ENCODE assay signal across 1 cellular context in genomic region chr3:48432411-48433371, GRCh38.
TF ChIP-seq lines count a peak whose summit lies in the region.

No MANE protein-coding gene starts in this region.

TF ChIP-seq in HepG2, 621 proteins besides CTCF, POLR2A, EP300 and RAD21 (continues in another document):
- TF ChIP-seq MNT (IDR thresholded peaks at IDR 0.05), result no peak
- no peak for TF ChIP-seq TOE1 (CRISPR knock-in tag; IDR thresholded peaks at IDR 0.05)
- no peak for TF ChIP-seq ZNF616 (CRISPR knock-in tag; IDR thresholded peaks at IDR 0.05; ENCODE audit: low read depth)
- TF ChIP-seq ZNF879 (CRISPR knock-in tag; IDR thresholded peaks at IDR 0.05), result no peak
- no peak for TF ChIP-seq MED1 (CRISPR knock-in tag; IDR thresholded peaks at IDR 0.05)
- peak; percentile 63 for TF ChIP-seq ZNF687 (CRISPR knock-in tag; IDR thresholded peaks at IDR 0.05)
- TF ChIP-seq HOXA3 (CRISPR knock-in tag; IDR thresholded peaks at IDR 0.05), result no peak; the same call in 1 of the 2 replicates
- TF ChIP-seq CHD2 (IDR thresholded peaks at IDR 0.05; ENCODE audit: low read depth, low read length), result no peak
- TF ChIP-seq ARID2 (CRISPR knock-in tag; IDR thresholded peaks at IDR 0.05; ENCODE audit: borderline replicate concordance), result no peak
- TF ChIP-seq ATF7 (IDR thresholded peaks at IDR 0.05), result no peak
- TF ChIP-seq ATF7 (CRISPR knock-in tag; IDR thresholded peaks at IDR 0.05), result no peak
- TF ChIP-seq HHEX (CRISPR knock-in tag; IDR thresholded peaks at IDR 0.05), result no peak
- TF ChIP-seq ETV5 (CRISPR knock-in tag; IDR thresholded peaks at IDR 0.05; ENCODE audit: borderline replicate concordance), result 0 out of 2 replicates have a peak, but pooled peaks have one; percentile 16
- TF ChIP-seq SMYD3 (CRISPR knock-in tag; IDR thresholded peaks at IDR 0.05), result no peak
- TF ChIP-seq ZNF574 (CRISPR knock-in tag; IDR thresholded peaks at IDR 0.05), result peak; percentile 29; the same call in 1 of the 2 replicates
- TF ChIP-seq ZFX (CRISPR knock-in tag; IDR thresholded peaks at IDR 0.05; ENCODE audit: low read depth), result 0 out of 2 replicates have a peak, but pooled peaks have one; percentile 4
- no peak for TF ChIP-seq KDM5B (CRISPR knock-in tag; IDR thresholded peaks at IDR 0.05; ENCODE audit: borderline replicate concordance)
- no peak for TF ChIP-seq SKIL (CRISPR knock-in tag; IDR thresholded peaks at IDR 0.05; ENCODE audit: borderline replicate concordance)
- no peak for TF ChIP-seq HMG20B (CRISPR knock-in tag; conservative IDR thresholded peaks at IDR 0.05)
- no peak for TF ChIP-seq JDP2 (CRISPR knock-in tag; IDR thresholded peaks at IDR 0.05; ENCODE audit: borderline replicate concordance)
- no peak for TF ChIP-seq PRMT3 (CRISPR knock-in tag; IDR thresholded peaks at IDR 0.05; ENCODE audit: borderline replicate concordance, low read depth)
- no peak for TF ChIP-seq IRX3 (CRISPR knock-in tag; IDR thresholded peaks at IDR 0.05; ENCODE audit: borderline replicate concordance, low read depth)
- 0 out of 2 replicates have a peak, but pooled peaks have one; percentile 21 for TF ChIP-seq ZNF83 (CRISPR knock-in tag; IDR thresholded peaks at IDR 0.05; ENCODE audit: borderline replicate concordance)
- no peak for TF ChIP-seq ZFP62 (CRISPR knock-in tag; IDR thresholded peaks at IDR 0.05)
- no peak for TF ChIP-seq FOXO1 (CRISPR knock-in tag; IDR thresholded peaks at IDR 0.05)
- TF ChIP-seq ZNF615 (CRISPR knock-in tag; IDR thresholded peaks at IDR 0.05; ENCODE audit: borderline replicate concordance), result no peak
- peak; percentile 36 for TF ChIP-seq STAG1 (CRISPR knock-in tag; IDR thresholded peaks at IDR 0.05)
- TF ChIP-seq ZNF326 (CRISPR knock-in tag; IDR thresholded peaks at IDR 0.05; ENCODE audit: borderline replicate concordance), result no peak
- TF ChIP-seq SNAPC2 (CRISPR knock-in tag; IDR thresholded peaks at IDR 0.05), result no peak
- TF ChIP-seq ZNF383 (CRISPR knock-in tag; IDR thresholded peaks at IDR 0.05; ENCODE audit: borderline replicate concordance), result no peak
- no peak for TF ChIP-seq KAT8 (CRISPR knock-in tag; IDR thresholded peaks at IDR 0.05)
- 0 out of 2 replicates have a peak, but pooled peaks have one; percentile 56 for TF ChIP-seq ZBTB4 (CRISPR knock-in tag; IDR thresholded peaks at IDR 0.05; ENCODE audit: borderline replicate concordance)
- TF ChIP-seq SOX13 (IDR thresholded peaks at IDR 0.05), result no peak
- no peak for TF ChIP-seq SOX13 (CRISPR knock-in tag; conservative IDR thresholded peaks at IDR 0.05 in 1 of 2, IDR thresholded peaks at IDR 0.05 in 1 of 2)
- TF ChIP-seq ZSCAN21 (CRISPR knock-in tag; IDR thresholded peaks at IDR 0.05; ENCODE audit: borderline replicate concordance), result no peak
- no peak for TF ChIP-seq YEATS2 (CRISPR knock-in tag; IDR thresholded peaks at IDR 0.05; ENCODE audit: borderline replicate concordance)
- 0 out of 2 replicates have a peak, but pooled peaks have one; percentile 28 for TF ChIP-seq ZNF713 (CRISPR knock-in tag; IDR thresholded peaks at IDR 0.05)
- no peak for TF ChIP-seq ZSCAN5A (CRISPR knock-in tag; IDR thresholded peaks at IDR 0.05; ENCODE audit: borderline replicate concordance)
- TF ChIP-seq JARID2 (CRISPR knock-in tag; IDR thresholded peaks at IDR 0.05; ENCODE audit: insufficient replicate concordance), result no peak
- TF ChIP-seq ZNF570 (CRISPR knock-in tag; IDR thresholded peaks at IDR 0.05; ENCODE audit: borderline replicate concordance), result no peak
- TF ChIP-seq ZNF597 (CRISPR knock-in tag; IDR thresholded peaks at IDR 0.05), result no peak
- no peak for TF ChIP-seq ZBTB39 (CRISPR knock-in tag; IDR thresholded peaks at IDR 0.05)
- TF ChIP-seq FOSL1 (CRISPR knock-in tag; IDR thresholded peaks at IDR 0.05; ENCODE audit: borderline replicate concordance), result no peak
- no peak for TF ChIP-seq ZNF432 (CRISPR knock-in tag; IDR thresholded peaks at IDR 0.05; ENCODE audit: borderline replicate concordance)
- no peak for TF ChIP-seq ZBTB26 (CRISPR knock-in tag; IDR thresholded peaks at IDR 0.05; ENCODE audit: borderline replicate concordance)
